Comparison of ENCODE assay signal across 18 cellular contexts in genomic region chrX:19686876-19687275, GRCh38.
DNase-seq lines count a peak whose midpoint lies in the region; ATAC-seq and TF ChIP-seq lines count a peak whose summit lies in the region.
"Had no signal": no experiment of that assay in that cellular context is flagged by ENCODE, and none has a peak within 500 bp of the region (broad histone marks: within the 10 kb centered on the region; RNA-seq: fewer than 3 reads in every experiment).

No MANE protein-coding gene starts in this region.

- H3K4me1 Mint-ChIP-seq in CD4-positive, alpha-beta memory T cell = peaks cover 42 to 64% (median 54%) of the 10 kb centered on the region in 4 donors
- peaks cover 45 to 69% (median 58%) of the 10 kb centered on the region in 3 donors for H3K4me1 Mint-ChIP-seq in T-cell

- H3K27me3 Mint-ChIP-seq in CD4-positive, alpha-beta memory T cell = no peaks in the 10 kb centered on the region
- peaks cover 0 to under 1% of the 10 kb centered on the region in 2 donors for H3K27me3 Mint-ChIP-seq in T-cell
- H3K27me3 Mint-ChIP-seq: B cell had no signal

- ATAC-seq in T-cell (replicated peaks in 1 of 4) (no peak), upper lobe of left lung (ENCODE audit: low FRiP score in 2 of 2) (no peak)
- ATAC-seq: GM12878, K562 had no signal

- peaks cover 2 to 61% of the 10 kb centered on the region in 2 donors for H3K36me3 Mint-ChIP-seq in CD4-positive, alpha-beta memory T cell
- peaks cover 16% of the 10 kb centered on the region for H3K36me3 Mint-ChIP-seq in T-cell

- H3K4me3 Mint-ChIP-seq in CD4-positive, alpha-beta memory T cell = no peak overlapping the region
- no peak overlapping the region for H3K4me3 Mint-ChIP-seq in T-cell
- H3K4me3 Mint-ChIP-seq: B cell; CD8-positive, alpha-beta memory T cell; H9 had no signal

- no peak overlapping the region for H3K27ac ChIP-seq in CD4-positive, alpha-beta memory T cell (ENCODE audit: low read depth, low read length)
- no peak overlapping the region for H3K27ac ChIP-seq in upper lobe of left lung
- H3K27ac ChIP-seq: HL-60 had no signal

- intact Hi-C loops in CD4-positive, alpha-beta memory T cell (cut with micrococcal nuclease) = no loop called here

- no peaks in the 10 kb centered on the region for H3K27me3 ChIP-seq in CD4-positive, alpha-beta memory T cell (ENCODE audit: insufficient read depth, low read length)
- H3K27me3 ChIP-seq in upper lobe of left lung = no peaks in the 10 kb centered on the region

- peaks cover 54% of the 10 kb centered on the region for H3K4me1 ChIP-seq in CD4-positive, alpha-beta memory T cell (ENCODE audit: insufficient read depth, low read length)
- peaks cover 0 to 4% (median 2%) of the 10 kb centered on the region in 4 donors for H3K4me1 ChIP-seq in upper lobe of left lung

- TF ChIP-seq EP300 in upper lobe of left lung (IDR thresholded peaks at IDR 0.05) = no peak

- H3K9me3 Mint-ChIP-seq in CD4-positive, alpha-beta memory T cell = no peaks in the 10 kb centered on the region
- no peaks in the 10 kb centered on the region for H3K9me3 Mint-ChIP-seq in T-cell
- H3K9me3 Mint-ChIP-seq: CD8-positive, alpha-beta memory T cell had no signal

- POLR2A ChIA-PET in CD4-positive, alpha-beta memory T cell (lab: Charles Lee; ENCODE audit: partially characterized antibody) = no interaction called here
- POLR2A ChIA-PET in T-cell (lab: Charles Lee) = interaction anchor here in 1 of 2 donors (0.6 kb wide), 1 partner anchor 18 kb away, joined by 3 read pairs; no protein-coding TSS in a partner anchor

- DNase-seq in AG10803 (ENCODE audit: low read depth) (peak; percentile 62), T-cell (no peak), fibroblast of gingiva (ENCODE audit: low read depth) (peak; percentile 51), cerebellar nuclear complex (lab: John Stamatoyannopoulos, UW) (no peak), NCI-H82 treated with DMSO at 0.1 percent for 48 hours (lab: John Stamatoyannopoulos, UW; ENCODE audit: unreplicated experiment) (no peak), upper lobe of left lung (no peak)
- DNase-seq in CD4-positive, alpha-beta memory T cell = no peak
- DNase-seq in activated CD4-positive, alpha-beta T cell treated with anti-CD3 and anti-CD28 coated beads for 4 hours = no peak
- DNase-seq: ACHN; C1 segment of cervical spinal cord; Caco-2; CD8-positive, alpha-beta memory T cell; GOT3; H9 had no signal

- CTCF ChIA-PET in CD4-positive, alpha-beta memory T cell (lab: Charles Lee; ENCODE audit: partially characterized antibody) = no interaction called here
- CTCF ChIA-PET in T-cell (lab: Charles Lee) = no interaction called here

- TF ChIP-seq POLR2A in upper lobe of left lung (IDR thresholded peaks at IDR 0.05) = no peak

- TF ChIP-seq CTCF in AG10803 (conservative IDR thresholded peaks at IDR 0.05; ENCODE audit: low read length) (no peak), upper lobe of left lung (IDR thresholded peaks at IDR 0.05) (no peak)

- no peak overlapping the region for H3K4me3 ChIP-seq in AG10803 (ENCODE audit: low read length)
- H3K4me3 ChIP-seq in CD4-positive, alpha-beta memory T cell (ENCODE audit: low read length in 2 of 2) = no peak overlapping the region
- H3K4me3 ChIP-seq in upper lobe of left lung = no peak overlapping the region
- H3K4me3 ChIP-seq: GM12878, K562 had no signal

- no peaks in the 10 kb centered on the region for H3K9me3 ChIP-seq in CD4-positive, alpha-beta memory T cell (ENCODE audit: control insufficient read depth in 1 of 2, low read length in 2 of 2)
- H3K9me3 ChIP-seq in upper lobe of left lung = no peaks in the 10 kb centered on the region
- H3K9me3 ChIP-seq: Caco-2 had no signal

- peak overlapping the region in 5 of 7 donors; percentile 66 to 100 (median 97) for H3K27ac Mint-ChIP-seq in CD4-positive, alpha-beta memory T cell
- peak overlapping the region; percentile 18 to 31 for H3K27ac Mint-ChIP-seq in T-cell
- H3K27ac Mint-ChIP-seq: B cell, H9 had no signal

- H3K36me3 ChIP-seq in CD4-positive, alpha-beta memory T cell (ENCODE audit: insufficient read depth, low read length) = peaks cover 2% of the 10 kb centered on the region
- H3K36me3 ChIP-seq in upper lobe of left lung = no peaks in the 10 kb centered on the region

Comparison
In these comparisons a context has a peak if more than half of its experiments do, and no peak if none do; other contexts are left out.
1. DNase-seq: peak in AG10803 (single experiment) and fibroblast of gingiva (single experiment); none in CD4-positive, alpha-beta memory T cell (0 of 5), T-cell (0 of 34), cerebellar nuclear complex (0 of 2), NCI-H82 treated with DMSO at 0.1 percent for 48 hours (single experiment), activated CD4-positive, alpha-beta T cell treated with anti-CD3 and anti-CD28 coated beads for 4 hours (0 of 2) and upper lobe of left lung (0 of 2).